1 cellular context compared by ENCODE assay signal in genomic region chr4:182764137-182764536, GRCh38.
TF ChIP-seq lines count a peak whose summit lies in the region.

No MANE protein-coding gene starts in this region.

TF ChIP-seq in endothelial cell of umbilical vein, 7 proteins besides CTCF, POLR2A, EP300 and RAD21 (continued from another document):
- TF ChIP-seq JUN (IDR thresholded peaks at IDR 0.05; ENCODE audit: borderline replicate concordance, insufficient read depth, insufficient read length, low read depth): no peak
